19 cellular contexts compared by ENCODE assay signal in genomic region chr3:32434206-32434605, GRCh38. TPM values are rescaled to one million over a fixed set of nuclear protein-coding genes. Genes with fewer than 3 reads are reported as not detected.
DNase-seq lines count a peak whose midpoint lies in the region; ATAC-seq and TF ChIP-seq lines count a peak whose summit lies in the region.
"Had no signal": no experiment of that assay in that cellular context is flagged by ENCODE, and none has a peak within 500 bp of the region (broad histone marks: within the 10 kb centered on the region; RNA-seq: fewer than 3 reads in every experiment).

No MANE protein-coding gene starts in this region.

- no peak overlapping the region for H3K4me3 Mint-ChIP-seq in activated T-cell treated with anti-CD3 and anti-CD28 coated beads, Interleukin-2, amount 50 U/mL, for 24 hours
- H3K4me3 Mint-ChIP-seq in activated T-cell treated with anti-CD3 and anti-CD28 coated beads, Interleukin-2, amount 50 U/mL, for 72 hours, result no peak overlapping the region
- no peak overlapping the region for H3K4me3 Mint-ChIP-seq in CD4-positive, alpha-beta T cell
- no peak overlapping the region for H3K4me3 Mint-ChIP-seq in activated B cell treated with CpG ODN at 0.5 μM for 24 hours
- H3K4me3 Mint-ChIP-seq in naive thymus-derived CD4-positive, alpha-beta T cell, result no peak overlapping the region

- no peaks in the 10 kb centered on the region for H3K9me3 Mint-ChIP-seq in activated T-cell treated with anti-CD3 and anti-CD28 coated beads, Interleukin-2, amount 50 U/mL, for 24 hours
- no peaks in the 10 kb centered on the region for H3K9me3 Mint-ChIP-seq in activated T-cell treated with anti-CD3 and anti-CD28 coated beads, Interleukin-2, amount 50 U/mL, for 72 hours
- no peaks in the 10 kb centered on the region for H3K9me3 Mint-ChIP-seq in CD4-positive, alpha-beta T cell
- no peaks in the 10 kb centered on the region for H3K9me3 Mint-ChIP-seq in activated B cell treated with CpG ODN at 0.5 μM for 24 hours
- H3K9me3 Mint-ChIP-seq in naive thymus-derived CD4-positive, alpha-beta T cell, result peaks cover 0 to 7% (median 0%) of the 10 kb centered on the region in 11 donors

- peaks cover 90% of the 10 kb centered on the region for H3K4me1 Mint-ChIP-seq in activated T-cell treated with anti-CD3 and anti-CD28 coated beads, Interleukin-2, amount 50 U/mL, for 24 hours (ENCODE audit: low read depth)
- peaks cover 94% of the 10 kb centered on the region for H3K4me1 Mint-ChIP-seq in activated T-cell treated with anti-CD3 and anti-CD28 coated beads, Interleukin-2, amount 50 U/mL, for 72 hours (ENCODE audit: low read depth)
- H3K4me1 Mint-ChIP-seq in CD4-positive, alpha-beta T cell (ENCODE audit: low read depth), result peaks cover 72% of the 10 kb centered on the region
- peaks cover 95% of the 10 kb centered on the region for H3K4me1 Mint-ChIP-seq in activated B cell treated with CpG ODN at 0.5 μM for 24 hours
- H3K4me1 Mint-ChIP-seq in naive thymus-derived CD4-positive, alpha-beta T cell, result peaks cover 48 to 88% (median 82%) of the 10 kb centered on the region in 7 donors

- H3K36me3 Mint-ChIP-seq in activated T-cell treated with anti-CD3 and anti-CD28 coated beads, Interleukin-2, amount 50 U/mL, for 24 hours (ENCODE audit: low read depth), result peaks cover 7% of the 10 kb centered on the region
- peaks cover 1% of the 10 kb centered on the region in 2 donors for H3K36me3 Mint-ChIP-seq in activated T-cell treated with anti-CD3 and anti-CD28 coated beads, Interleukin-2, amount 50 U/mL, for 72 hours (ENCODE audit: insufficient read depth in 2 of 2)
- peaks cover 24% of the 10 kb centered on the region for H3K36me3 Mint-ChIP-seq in CD4-positive, alpha-beta T cell (ENCODE audit: low read depth)
- peaks cover 18% of the 10 kb centered on the region for H3K36me3 Mint-ChIP-seq in activated B cell treated with CpG ODN at 0.5 μM for 24 hours (ENCODE audit: low read depth)
- peaks cover 0 to 21% (median 6%) of the 10 kb centered on the region in 5 donors for H3K36me3 Mint-ChIP-seq in naive thymus-derived CD4-positive, alpha-beta T cell

- no peak for DNase-seq in activated T-cell treated with anti-CD3 and anti-CD28 coated beads, Interleukin-2, amount 50 U/mL, for 24 hours
- DNase-seq in activated T-cell treated with anti-CD3 and anti-CD28 coated beads, Interleukin-2, amount 50 U/mL, for 72 hours, result no peak
- no peak for DNase-seq in CD4-positive, alpha-beta T cell
- DNase-seq in activated B cell treated with CpG ODN at 0.5 μM for 24 hours, result no peak
- DNase-seq in naive thymus-derived CD4-positive, alpha-beta T cell, result no peak
- no peak for DNase-seq in NCI-H82 treated with DMSO at 0.1 percent for 48 hours (lab: John Stamatoyannopoulos, UW; ENCODE audit: unreplicated experiment)
- no peak for DNase-seq in activated CD4-positive, alpha-beta T cell treated with anti-CD3 and anti-CD28 coated beads, Interleukin-2, amount 50 U/mL, for 4 hours
- no peak for DNase-seq in ecto neural progenitor cell (ENCODE audit: low spot score)
- DNase-seq: COR-L47, DND-41, IMR-90, NCI-H1105 treated with DMSO at 0.1 percent for 48 hours, NCI-H2029 treated with DMSO at 0.1 percent for 48 hours, NCI-H345, NCI-H524, NCI-H774, OCI-M1 had no signal

- no peaks in the 10 kb centered on the region for H3K36me3 ChIP-seq in naive thymus-derived CD4-positive, alpha-beta T cell (ENCODE audit: control insufficient read depth in 2 of 3, insufficient read depth in 3 of 3, low read length in 3 of 3)

- POLR2A ChIA-PET in CD4-positive, alpha-beta T cell (lab: Charles Lee), result interaction anchor here (1.1 to 3.8 kb wide), 8 partner anchors 10 to 63 kb away, joined by 3 to 50 read pairs (median 13); partner anchors contain the start of gene CMTM7
- POLR2A ChIA-PET in activated B cell treated with CpG ODN at 0.5 μM for 24 hours (lab: Charles Lee), result interaction anchor here (0.6 to 3.8 kb wide), 4 partner anchors 9 to 51 kb away, joined by 3 to 46 read pairs (median 3); no protein-coding TSS in a partner anchor
- POLR2A ChIA-PET in naive thymus-derived CD4-positive, alpha-beta T cell (lab: Charles Lee), result interaction anchor here (0.5 to 12.6 kb wide), 10 partner anchors 10 to 69 kb away, joined by 3 to 145 read pairs (median 10); partner anchors contain the start of gene CMTM7

- H3K4me1 ChIP-seq in naive thymus-derived CD4-positive, alpha-beta T cell (ENCODE audit: control insufficient read depth in 2 of 2, insufficient read depth in 2 of 2, low read length in 2 of 2), result peaks cover 73 to 77% of the 10 kb centered on the region in 2 donors

- no peak for ATAC-seq in activated T-cell treated with anti-CD3 and anti-CD28 coated beads, Interleukin-2, amount 50 U/mL, for 72 hours (replicated peaks in 1 of 2)
- no peak for ATAC-seq in CD4-positive, alpha-beta T cell (ENCODE audit: poor library complexity)
- ATAC-seq in activated B cell treated with CpG ODN at 0.5 μM for 24 hours (ENCODE audit: low read depth), result no peak
- no peak for ATAC-seq in naive thymus-derived CD4-positive, alpha-beta T cell
- ATAC-seq: GM12878 had no signal

- intact Hi-C loops in CD4-positive, alpha-beta T cell (cut with DNase I, micrococcal nuclease), result loop anchor here (5.0 kb wide), 2 partner anchors 33 to 37 kb away; no protein-coding TSS in a partner anchor
- intact Hi-C loops in activated B cell treated with CpG ODN at 0.5 μM for 24 hours (cut with micrococcal nuclease), result loop anchor here (10.0 kb wide), 2 partner anchors 479 to 1789 kb away; no protein-coding TSS in a partner anchor
- intact Hi-C loops in naive thymus-derived CD4-positive, alpha-beta T cell (cut with micrococcal nuclease), result loop anchor here (5.0 to 10.0 kb wide), 3 partner anchors 42 to 1819 kb away; partner anchors contain the start of gene CMTM7 (in 1 of the 2)

- peak overlapping the region; percentile 10 for H3K27ac Mint-ChIP-seq in activated T-cell treated with anti-CD3 and anti-CD28 coated beads, Interleukin-2, amount 50 U/mL, for 24 hours
- H3K27ac Mint-ChIP-seq in activated T-cell treated with anti-CD3 and anti-CD28 coated beads, Interleukin-2, amount 50 U/mL, for 72 hours, result no peak overlapping the region
- H3K27ac Mint-ChIP-seq in CD4-positive, alpha-beta T cell, result peak overlapping the region; percentile 95
- peak overlapping the region; percentile 93 for H3K27ac Mint-ChIP-seq in activated B cell treated with CpG ODN at 0.5 μM for 24 hours
- peak overlapping the region in 7 of 9 donors; percentile 71 to 100 (median 98) for H3K27ac Mint-ChIP-seq in naive thymus-derived CD4-positive, alpha-beta T cell

- no peaks in the 10 kb centered on the region for H3K27me3 ChIP-seq in CD4-positive, alpha-beta T cell (ENCODE audit: control insufficient read depth, insufficient read depth, low read length)
- H3K27me3 ChIP-seq in naive thymus-derived CD4-positive, alpha-beta T cell (ENCODE audit: control insufficient read depth in 2 of 2, insufficient read depth in 2 of 2, low read length in 2 of 2), result no peaks in the 10 kb centered on the region

- H3K9me3 ChIP-seq in CD4-positive, alpha-beta T cell (ENCODE audit: control insufficient read depth, low read length), result no peaks in the 10 kb centered on the region
- no peaks in the 10 kb centered on the region for H3K9me3 ChIP-seq in naive thymus-derived CD4-positive, alpha-beta T cell (ENCODE audit: control insufficient read depth in 2 of 3, low read length in 3 of 3)

- CTCF ChIA-PET in CD4-positive, alpha-beta T cell (lab: Charles Lee), result interaction anchor here (0.6 to 2.4 kb wide), 5 partner anchors 13 to 34 kb away, joined by 3 to 10 read pairs (median 3); no protein-coding TSS in a partner anchor
- CTCF ChIA-PET in activated B cell treated with CpG ODN at 0.5 μM for 24 hours (lab: Charles Lee), result no interaction called here
- CTCF ChIA-PET in naive thymus-derived CD4-positive, alpha-beta T cell (lab: Charles Lee), result interaction anchor here (1.8 to 2.3 kb wide), 2 partner anchors 10 to 59 kb away, joined by 9 to 10 read pairs; no protein-coding TSS in a partner anchor

- H3K4me3 ChIP-seq in naive thymus-derived CD4-positive, alpha-beta T cell (ENCODE audit: low read length), result no peak overlapping the region
- H3K4me3 ChIP-seq: GM12878 had no signal

- H3K27me3 Mint-ChIP-seq in activated T-cell treated with anti-CD3 and anti-CD28 coated beads, Interleukin-2, amount 50 U/mL, for 24 hours, result no peaks in the 10 kb centered on the region
- no peaks in the 10 kb centered on the region for H3K27me3 Mint-ChIP-seq in activated T-cell treated with anti-CD3 and anti-CD28 coated beads, Interleukin-2, amount 50 U/mL, for 72 hours (ENCODE audit: low read depth)
- H3K27me3 Mint-ChIP-seq in CD4-positive, alpha-beta T cell, result no peaks in the 10 kb centered on the region
- no peaks in the 10 kb centered on the region for H3K27me3 Mint-ChIP-seq in activated B cell treated with CpG ODN at 0.5 μM for 24 hours
- no peaks in the 10 kb centered on the region for H3K27me3 Mint-ChIP-seq in naive thymus-derived CD4-positive, alpha-beta T cell

- TF ChIP-seq CTCF in CD4-positive, alpha-beta T cell (IDR thresholded peaks at IDR 0.05), result no peak
- TF ChIP-seq CTCF in activated B cell treated with CpG ODN at 0.5 μM for 24 hours (IDR thresholded peaks at IDR 0.05), result no peak

- H3K27ac ChIP-seq in CD4-positive, alpha-beta T cell (ENCODE audit: low read depth, low read length), result no peak overlapping the region
- H3K27ac ChIP-seq in naive thymus-derived CD4-positive, alpha-beta T cell (ENCODE audit: low read depth, low read length), result peak overlapping the region; percentile 84
- H3K27ac ChIP-seq: C4-2B had no signal

RNA-seq across cellular contexts. Expression of gene CMTM7, which starts 42.6 kb away (rescaled TPM):
- total RNA-seq in activated T-cell treated with anti-CD3 and anti-CD28 coated beads, Interleukin-2, amount 50 U/mL, for 72 hours, result 10 to 100 TPM; 61.0 to 72.3 TPM
- 10 to 100 TPM; 31.5 to 35.2 TPM for total RNA-seq in CD4-positive, alpha-beta T cell
- 70.5 and 82.1 TPM in 2 replicates for total RNA-seq in activated B cell treated with CpG ODN at 0.5 μM for 24 hours
- total RNA-seq in naive thymus-derived CD4-positive, alpha-beta T cell, result 10 to 100 TPM; 38.6 to 60.1 (median 49.5) TPM
- 100 to 1,000 TPM in 1 of 2 donors, 10 to 100 TPM in 1; 87.7 to 157 TPM for polyA plus RNA-seq in naive thymus-derived CD4-positive, alpha-beta T cell
